Comparison of ENCODE assay signal across 8 cellular contexts in the genomic region with DNA sequence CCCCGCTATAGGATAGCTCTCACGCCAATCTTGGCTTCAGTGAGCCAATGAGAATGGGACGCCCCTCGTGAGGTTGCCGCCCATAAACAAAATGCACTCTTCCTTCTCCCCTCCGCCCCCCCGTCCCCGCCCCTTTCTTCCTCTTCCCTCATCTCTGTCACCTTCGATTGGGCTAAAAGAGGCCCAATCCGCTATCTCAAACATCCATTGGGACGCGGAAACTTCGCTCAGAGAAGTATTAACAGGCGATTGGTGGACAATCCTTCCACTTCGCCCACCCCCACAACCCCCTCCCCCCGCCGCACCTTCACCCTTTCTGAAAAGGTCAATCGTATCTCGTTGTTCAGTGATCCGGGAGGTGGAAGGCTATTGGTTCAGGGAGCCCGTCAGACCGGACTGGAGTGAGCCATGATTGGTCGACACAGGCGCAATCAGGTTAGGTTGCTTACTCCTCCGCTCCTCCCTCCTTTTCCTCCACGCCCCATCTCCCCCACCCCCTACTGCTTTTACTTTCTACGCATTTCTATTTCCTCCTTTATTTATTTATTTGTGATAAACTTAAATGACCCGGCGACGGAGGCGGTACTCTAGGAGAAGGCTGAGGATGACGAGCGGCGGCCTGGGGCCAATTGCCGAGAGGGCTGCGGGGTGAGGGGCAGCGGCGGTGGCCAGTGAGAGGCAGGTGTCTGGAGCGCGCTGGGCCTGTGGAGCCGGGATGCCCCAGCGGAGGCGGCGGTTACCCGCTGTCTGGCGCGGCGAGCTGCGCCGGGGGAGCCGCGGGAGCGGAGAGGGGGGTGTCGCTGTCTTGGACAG. TPM values are rescaled to one million over a fixed set of nuclear protein-coding genes. Genes with fewer than 3 reads are reported as not detected.
A peak's percentile ranks its signal among the peaks of the same experiment; 100 is the strongest.
DNase-seq lines count a peak whose midpoint lies in the region; ATAC-seq and TF ChIP-seq lines count a peak whose summit lies in the region.

No MANE protein-coding gene starts in this region.

- ATAC-seq in GM19395 (IDR thresholded peaks at IDR 0.05; ENCODE audit: unreplicated experiment), result peak; percentile 86
- ATAC-seq in HG03558 (IDR thresholded peaks at IDR 0.05; ENCODE audit: extremely low read depth, unreplicated experiment), result peak; percentile 64
- ATAC-seq in left lung, result peak; percentile 88

- H3K36me3 Mint-ChIP-seq in CD14-positive monocyte, result peaks cover 0 to 8% of the 10 kb centered on the region in 2 donors

- H3K27me3 ChIP-seq in left lung, result no peaks in the 10 kb centered on the region

- peak overlapping the region; percentile 77 to 83 for H3K4me3 ChIP-seq in left lung

- H3K27ac Mint-ChIP-seq in CD14-positive monocyte, result peak overlapping the region; percentile 92 to 99 (median 98)

- no peaks in the 10 kb centered on the region for H3K9me3 ChIP-seq in left lung

- H3K4me3 Mint-ChIP-seq in CD14-positive monocyte, result peak overlapping the region; percentile 84 to 95

- intact Hi-C loops in CD14-positive monocyte (cut with micrococcal nuclease), result loop anchor here in 1 of 2 donors (10.0 kb wide), 1 partner anchor 1093 kb away; a partner anchor contains a TSS
- intact Hi-C loops in left lung (cut with DNase I), result loop anchor here in 1 of 2 donors (10.0 kb wide), 1 partner anchor 53 kb away; no protein-coding TSS in a partner anchor

- H3K9me3 Mint-ChIP-seq in CD14-positive monocyte, result no peaks in the 10 kb centered on the region

- H3K27ac ChIP-seq in left lung, result peak overlapping the region; percentile 97

- no peaks in the 10 kb centered on the region for H3K36me3 ChIP-seq in left lung

- H3K4me1 ChIP-seq in left lung, result peaks cover 0 to 15% of the 10 kb centered on the region in 2 donors

- peak; percentile 100 for DNase-seq in CD14-positive monocyte (ENCODE audit: low spot score)
- peak; percentile 100 for DNase-seq in NCI-H748 (lab: John Stamatoyannopoulos, UW; ENCODE audit: unreplicated experiment)
- peak; percentile 94 for DNase-seq in activated CD4-positive, alpha-beta T cell treated with anti-CD3 and anti-CD28 coated beads, Interleukin-2, amount 50 U/mL, for 48 hours
- peak; percentile 100 for DNase-seq in dermis blood vessel endothelial cell
- DNase-seq in left lung, result peak; percentile 98 to 99
- peak; percentile 96 for DNase-seq in stimulated activated CD4-positive, alpha-beta T cell treated with anti-CD3 and anti-CD28 coated beads, Interleukin-2, amount 100 ng/mL, for 4 hours (ENCODE audit: low read depth)

- TF ChIP-seq CTCF in CD14-positive monocyte (IDR thresholded peaks at IDR 0.05), result no peak
- no peak for TF ChIP-seq CTCF in left lung (IDR thresholded peaks at IDR 0.05)

- H3K27me3 Mint-ChIP-seq in CD14-positive monocyte (ENCODE audit: low read depth in 3 of 3), result peaks cover 0 to 1% (median 0%) of the 10 kb centered on the region in 3 donors

- H3K4me1 Mint-ChIP-seq in CD14-positive monocyte, result peaks cover 11% of the 10 kb centered on the region

RNA-seq across cellular contexts. Expression of a gene that starts 0.4 kb away (rescaled TPM):
- 1 to 10 TPM; 2.0 to 3.2 TPM for polyA plus RNA-seq in CD14-positive monocyte
- total RNA-seq in dermis blood vessel endothelial cell (24.0 and 25.4 TPM in 2 replicates), left lung (10 to 100 TPM; 48.2 to 63.5 TPM)

Comparison
In these comparisons a context has a peak if more than half of its experiments do, and no peak if none do; other contexts are left out.
1. Peak in every context shown above with its lines: DNase-seq, ATAC-seq, H3K4me3 ChIP-seq and H3K27ac ChIP-seq.